Comparison of ENCODE assay signal across 20 cellular contexts in the genomic region with DNA sequence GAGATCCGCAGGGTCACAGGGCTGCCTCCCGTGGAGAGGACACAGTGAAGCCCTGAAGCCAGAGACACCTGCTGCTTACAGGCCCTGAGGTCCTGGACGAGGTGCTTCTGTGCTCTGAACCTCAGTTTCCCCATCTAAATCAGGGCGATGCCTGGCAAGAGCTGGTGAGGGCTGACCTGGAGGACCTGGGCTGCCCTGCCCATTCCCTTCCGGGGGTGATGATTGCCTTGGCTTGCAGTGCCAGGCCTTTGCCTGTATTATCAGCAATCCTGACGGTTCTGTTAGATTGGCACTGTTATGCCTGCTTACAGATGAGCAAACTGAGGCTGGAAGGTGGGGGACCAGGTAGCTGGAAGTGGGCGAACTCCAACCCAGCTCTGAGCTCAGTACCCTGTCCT. TPM values are rescaled to one million over a fixed set of nuclear protein-coding genes. Genes with fewer than 3 reads are reported as not detected.
DNase-seq lines count a peak whose midpoint lies in the region; ATAC-seq and FAIRE-seq lines count a peak whose summit lies in the region.
"Had no signal": no experiment of that assay in that cellular context is flagged by ENCODE, and none has a peak within 500 bp of the region (broad histone marks: within the 10 kb centered on the region; RNA-seq: fewer than 3 reads in every experiment).

No MANE protein-coding gene starts in this region.

- H3K9me3 ChIP-seq in BLaER1 (0 out of 2 replicates have a peak, but pooled peaks cover 4% of the 10 kb centered on the region), mucosa of rectum (ENCODE audit: control insufficient read depth in 2 of 2, low read length in 2 of 2) (no peaks in the 10 kb centered on the region)

- H3K27ac ChIP-seq in BLaER1 = peak overlapping the region; percentile 89
- no peak overlapping the region for H3K27ac ChIP-seq in mucosa of rectum (ENCODE audit: low read depth in 2 of 2, low read length in 2 of 2)
- H3K27ac ChIP-seq: GM23248, VCaP had no signal

- POLR2A ChIA-PET in activated CD8-positive, alpha-beta T cell treated with anti-CD3 and anti-CD28 coated beads, Interleukin-2, amount 10 ng/mL, durations not matched to agents 7 days and 5 days (lab: Charles Lee) = interaction anchor here (0.7 to 1.2 kb wide), 3 partner anchors 8 to 137 kb away, joined by 3 to 4 read pairs (median 3); a partner anchor contains a TSS

- CTCF ChIA-PET in activated CD8-positive, alpha-beta T cell treated with anti-CD3 and anti-CD28 coated beads, Interleukin-2, amount 10 ng/mL, durations not matched to agents 7 days and 5 days (lab: Charles Lee) = interaction anchor here (1.3 to 1.6 kb wide), 2 partner anchors 39 to 167 kb away, joined by 4 read pairs; a partner anchor contains a TSS

- H3K4me3 ChIP-seq in BLaER1 = no peak overlapping the region
- peak overlapping the region; percentile 73; the same call in 1 of the 2 replicates for H3K4me3 ChIP-seq in GM08714 (ENCODE audit: low read length)
- peak overlapping the region; percentile 14 to 56 for H3K4me3 ChIP-seq in mucosa of rectum (ENCODE audit: low read length in 2 of 2)
- H3K4me3 ChIP-seq: GM23248 had no signal

- no peaks in the 10 kb centered on the region for H4K20me1 ChIP-seq in BLaER1

- no peak for ATAC-seq in activated CD8-positive, alpha-beta T cell treated with anti-CD3 and anti-CD28 coated beads, Interleukin-2, amount 10 ng/mL, durations not matched to agents 7 days and 5 days

- no peak overlapping the region for H3K4me3 Mint-ChIP-seq in activated CD8-positive, alpha-beta T cell treated with anti-CD3 and anti-CD28 coated beads, Interleukin-2, amount 10 ng/mL, durations not matched to agents 7 days and 5 days
- H3K4me3 Mint-ChIP-seq: T-cell had no signal

- H3K4me1 ChIP-seq in BLaER1 (peaks cover 75% of the 10 kb centered on the region), mucosa of rectum (ENCODE audit: control insufficient read depth in 2 of 2, insufficient read depth in 2 of 2, low read length in 2 of 2) (peaks cover 2 to 5% of the 10 kb centered on the region in 2 donors)

- no peaks in the 10 kb centered on the region for H3K27me3 Mint-ChIP-seq in activated CD8-positive, alpha-beta T cell treated with anti-CD3 and anti-CD28 coated beads, Interleukin-2, amount 10 ng/mL, durations not matched to agents 7 days and 5 days (ENCODE audit: low read depth)
- H3K27me3 Mint-ChIP-seq: naive B cell, T-cell had no signal

- H3K9ac ChIP-seq in BLaER1 (peak overlapping the region; percentile 59; the same call in 1 of the 2 replicates), mucosa of rectum (ENCODE audit: low read depth in 1 of 2, low read length in 2 of 2) (no peak overlapping the region)
- H3K9ac ChIP-seq: GM23248 had no signal

- FAIRE-seq in HTR-8/SVneo (lab: Jason Lieb, UNC) = no peak
- FAIRE-seq: colon, islet of Langerhans had no signal

- peaks cover 69% of the 10 kb centered on the region for H3K36me3 Mint-ChIP-seq in activated CD8-positive, alpha-beta T cell treated with anti-CD3 and anti-CD28 coated beads, Interleukin-2, amount 10 ng/mL, durations not matched to agents 7 days and 5 days (ENCODE audit: low read depth)

- H3K27me3 ChIP-seq in BLaER1 (no peaks in the 10 kb centered on the region), mucosa of rectum (ENCODE audit: control insufficient read depth in 2 of 2, insufficient read depth in 2 of 2, low read length in 2 of 2) (no peaks in the 10 kb centered on the region)

- H3K36me3 ChIP-seq in BLaER1 (peaks cover 31% of the 10 kb centered on the region), mucosa of rectum (ENCODE audit: control insufficient read depth in 2 of 2, insufficient read depth in 2 of 2, low read length in 2 of 2) (peaks cover 67 to 76% of the 10 kb centered on the region in 2 donors)

- no peaks in the 10 kb centered on the region for H3K9me3 Mint-ChIP-seq in activated CD8-positive, alpha-beta T cell treated with anti-CD3 and anti-CD28 coated beads, Interleukin-2, amount 10 ng/mL, durations not matched to agents 7 days and 5 days (ENCODE audit: insufficient read depth)
- H3K9me3 Mint-ChIP-seq: activated naive CD4-positive, alpha-beta T cell treated with anti-CD3 and anti-CD28 coated beads, Interleukin-2, amount 50 U/mL, for 72 hours; T-cell had no signal

- DNase-seq in activated CD8-positive, alpha-beta T cell treated with anti-CD3 and anti-CD28 coated beads, Interleukin-2, amount 10 ng/mL, durations not matched to agents 7 days and 5 days = no peak
- DNase-seq in GDM1 (lab: John Stamatoyannopoulos, UW) (no peak), DMS53 (lab: John Stamatoyannopoulos, UW) (no peak), HTR-8/SVneo (ENCODE audit: insufficient read length, low spot score) (no peak), NCI-H526 treated with DMSO at 0.1 percent for 48 hours (lab: John Stamatoyannopoulos, UW) (no peak)
- DNase-seq: GM23248; NCI-H510A treated with DMSO at 0.1 percent for 48 hours; SHP77; stimulated activated CD4-positive, alpha-beta T cell treated with anti-CD3 and anti-CD28 coated beads, Interleukin-4, amount 100 ng/mL, for 24 hours had no signal

- H3K4me2 ChIP-seq in BLaER1 = peak overlapping the region; percentile 94

- H3K27ac Mint-ChIP-seq in activated CD8-positive, alpha-beta T cell treated with anti-CD3 and anti-CD28 coated beads, Interleukin-2, amount 10 ng/mL, durations not matched to agents 7 days and 5 days = peak overlapping the region; percentile 93

- peaks cover 66% of the 10 kb centered on the region for H3K4me1 Mint-ChIP-seq in activated CD8-positive, alpha-beta T cell treated with anti-CD3 and anti-CD28 coated beads, Interleukin-2, amount 10 ng/mL, durations not matched to agents 7 days and 5 days (ENCODE audit: low read depth)

RNA-seq across cellular contexts. Expression of a gene that starts 7.8 kb away (rescaled TPM):
- total RNA-seq in activated CD8-positive, alpha-beta T cell treated with anti-CD3 and anti-CD28 coated beads, Interleukin-2, amount 10 ng/mL, durations not matched to agents 7 days and 5 days = 100 to 1,000 TPM; 111 to 114 TPM

RNA-seq across cellular contexts. Expression of a gene that starts 21.0 kb away (rescaled TPM):
- total RNA-seq in activated CD8-positive, alpha-beta T cell treated with anti-CD3 and anti-CD28 coated beads, Interleukin-2, amount 10 ng/mL, durations not matched to agents 7 days and 5 days = 10 to 100 TPM; 20.0 to 25.1 TPM

RNA-seq across cellular contexts. Expression of a gene that starts 25.7 kb away (rescaled TPM):
- not detected for total RNA-seq in activated CD8-positive, alpha-beta T cell treated with anti-CD3 and anti-CD28 coated beads, Interleukin-2, amount 10 ng/mL, durations not matched to agents 7 days and 5 days
- total RNA-seq: Daoy, GM23248, skeletal muscle tissue, T-cell had no signal

RNA-seq across cellular contexts. Expression of a gene that starts 38.8 kb away (rescaled TPM):
- 10 to 100 TPM; 11.6 to 11.7 TPM for total RNA-seq in activated CD8-positive, alpha-beta T cell treated with anti-CD3 and anti-CD28 coated beads, Interleukin-2, amount 10 ng/mL, durations not matched to agents 7 days and 5 days

RNA-seq across cellular contexts. Expression of a gene that starts 46.7 kb away (rescaled TPM):
- 10 to 100 TPM; 84.0 to 84.6 TPM for total RNA-seq in activated CD8-positive, alpha-beta T cell treated with anti-CD3 and anti-CD28 coated beads, Interleukin-2, amount 10 ng/mL, durations not matched to agents 7 days and 5 days
